Comparison of ENCODE assay signal across 1 cellular context in genomic region chr20:41617059-41617921, GRCh38.
TF ChIP-seq lines count a peak whose summit lies in the region.

No MANE protein-coding gene starts in this region.

TF ChIP-seq in HEK293, 187 proteins besides CTCF, POLR2A, EP300 and RAD21 (continued from another document and continues in another):
- TF ChIP-seq, protein P1, sequence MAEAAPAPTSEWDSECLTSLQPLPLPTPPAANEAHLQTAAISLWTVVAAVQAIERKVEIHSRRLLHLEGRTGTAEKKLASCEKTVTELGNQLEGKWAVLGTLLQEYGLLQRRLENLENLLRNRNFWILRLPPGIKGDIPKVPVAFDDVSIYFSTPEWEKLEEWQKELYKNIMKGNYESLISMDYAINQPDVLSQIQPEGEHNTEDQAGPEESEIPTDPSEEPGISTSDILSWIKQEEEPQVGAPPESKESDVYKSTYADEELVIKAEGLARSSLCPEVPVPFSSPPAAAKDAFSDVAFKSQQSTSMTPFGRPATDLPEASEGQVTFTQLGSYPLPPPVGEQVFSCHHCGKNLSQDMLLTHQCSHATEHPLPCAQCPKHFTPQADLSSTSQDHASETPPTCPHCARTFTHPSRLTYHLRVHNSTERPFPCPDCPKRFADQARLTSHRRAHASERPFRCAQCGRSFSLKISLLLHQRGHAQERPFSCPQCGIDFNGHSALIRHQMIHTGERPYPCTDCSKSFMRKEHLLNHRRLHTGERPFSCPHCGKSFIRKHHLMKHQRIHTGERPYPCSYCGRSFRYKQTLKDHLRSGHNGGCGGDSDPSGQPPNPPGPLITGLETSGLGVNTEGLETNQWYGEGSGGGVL (tag by site-specific recombination; IDR thresholded peaks at IDR 0.05): 0 out of 2 replicates have a peak, but pooled peaks have one; percentile 14
- TF ChIP-seq ZNF366 (tag by site-specific recombination; conservative IDR thresholded peaks at IDR 0.05): no peak
- TF ChIP-seq ZBTB20 (tag by site-specific recombination; IDR thresholded peaks at IDR 0.05): peak; percentile 40; the same call in 1 of the 2 replicates
- peak; percentile 79 for TF ChIP-seq ZBTB26 (tag by site-specific recombination; optimal IDR thresholded peaks at IDR 0.05)
- TF ChIP-seq ZNF155 (tag by site-specific recombination; IDR thresholded peaks at IDR 0.05): no peak
- TF ChIP-seq, protein P2, sequence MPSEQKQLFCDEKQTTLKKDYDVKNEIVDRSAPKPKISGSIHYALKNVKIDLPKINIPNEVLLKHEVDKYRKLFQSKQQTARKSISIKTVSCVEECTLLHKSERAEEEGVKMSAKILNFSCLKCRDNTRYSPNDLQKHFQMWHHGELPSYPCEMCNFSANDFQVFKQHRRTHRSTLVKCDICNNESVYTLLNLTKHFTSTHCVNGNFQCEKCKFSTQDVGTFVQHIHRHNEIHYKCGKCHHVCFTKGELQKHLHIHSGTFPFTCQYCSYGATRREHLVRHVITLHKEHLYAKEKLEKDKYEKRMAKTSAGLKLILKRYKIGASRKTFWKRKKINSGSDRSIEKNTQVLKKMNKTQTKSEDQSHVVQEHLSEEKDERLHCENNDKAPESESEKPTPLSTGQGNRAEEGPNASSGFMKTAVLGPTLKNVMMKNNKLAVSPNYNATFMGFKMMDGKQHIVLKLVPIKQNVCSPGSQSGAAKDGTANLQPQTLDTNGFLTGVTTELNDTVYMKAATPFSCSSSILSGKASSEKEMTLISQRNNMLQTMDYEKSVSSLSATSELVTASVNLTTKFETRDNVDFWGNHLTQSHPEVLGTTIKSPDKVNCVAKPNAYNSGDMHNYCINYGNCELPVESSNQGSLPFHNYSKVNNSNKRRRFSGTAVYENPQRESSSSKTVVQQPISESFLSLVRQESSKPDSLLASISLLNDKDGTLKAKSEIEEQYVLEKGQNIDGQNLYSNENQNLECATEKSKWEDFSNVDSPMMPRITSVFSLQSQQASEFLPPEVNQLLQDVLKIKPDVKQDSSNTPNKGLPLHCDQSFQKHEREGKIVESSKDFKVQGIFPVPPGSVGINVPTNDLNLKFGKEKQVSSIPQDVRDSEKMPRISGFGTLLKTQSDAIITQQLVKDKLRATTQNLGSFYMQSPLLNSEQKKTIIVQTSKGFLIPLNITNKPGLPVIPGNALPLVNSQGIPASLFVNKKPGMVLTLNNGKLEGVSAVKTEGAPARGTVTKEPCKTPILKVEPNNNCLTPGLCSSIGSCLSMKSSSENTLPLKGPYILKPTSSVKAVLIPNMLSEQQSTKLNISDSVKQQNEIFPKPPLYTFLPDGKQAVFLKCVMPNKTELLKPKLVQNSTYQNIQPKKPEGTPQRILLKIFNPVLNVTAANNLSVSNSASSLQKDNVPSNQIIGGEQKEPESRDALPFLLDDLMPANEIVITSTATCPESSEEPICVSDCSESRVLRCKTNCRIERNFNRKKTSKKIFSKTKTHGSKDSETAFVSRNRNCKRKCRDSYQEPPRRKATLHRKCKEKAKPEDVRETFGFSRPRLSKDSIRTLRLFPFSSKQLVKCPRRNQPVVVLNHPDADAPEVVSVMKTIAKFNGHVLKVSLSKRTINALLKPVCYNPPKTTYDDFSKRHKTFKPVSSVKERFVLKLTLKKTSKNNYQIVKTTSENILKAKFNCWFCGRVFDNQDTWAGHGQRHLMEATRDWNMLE (tag by site-specific recombination; conservative IDR thresholded peaks at IDR 0.05; ENCODE audit: low read depth): no peak
- TF ChIP-seq ZBTB6 (tag by site-specific recombination; IDR thresholded peaks at IDR 0.05): no peak
- TF ChIP-seq BCL11B (tag by site-specific recombination; IDR thresholded peaks at IDR 0.05; ENCODE audit: low read depth): no peak
- peak; percentile 30 for TF ChIP-seq SP3 (tag by site-specific recombination; IDR thresholded peaks at IDR 0.05)
- TF ChIP-seq EGR2 (tag by site-specific recombination; IDR thresholded peaks at IDR 0.05; ENCODE audit: low read depth): peak; percentile 62
- no peak for TF ChIP-seq ZNF433 (tag by site-specific recombination; IDR thresholded peaks at IDR 0.05; ENCODE audit: low read depth)
- TF ChIP-seq ZFHX2 (tag by site-specific recombination; conservative IDR thresholded peaks at IDR 0.05): peak; percentile 72
- no peak for TF ChIP-seq ZNF776 (tag by site-specific recombination; IDR thresholded peaks at IDR 0.05; ENCODE audit: borderline replicate concordance)
- TF ChIP-seq ZNF2 (tag by site-specific recombination; IDR thresholded peaks at IDR 0.05): no peak
- TF ChIP-seq MZF1 (tag by site-specific recombination; IDR thresholded peaks at IDR 0.05; ENCODE audit: borderline replicate concordance): no peak
- no peak for TF ChIP-seq ZNF530 (tag by site-specific recombination; IDR thresholded peaks at IDR 0.05; ENCODE audit: low read depth)
- no peak for TF ChIP-seq GFI1B (tag by site-specific recombination; IDR thresholded peaks at IDR 0.05)
- no peak for TF ChIP-seq ZNF76 (tag by site-specific recombination; IDR thresholded peaks at IDR 0.05; ENCODE audit: borderline replicate concordance, low read depth)
- TF ChIP-seq KLF17 (tag by site-specific recombination; IDR thresholded peaks at IDR 0.05): 0 out of 2 replicates have a peak, but pooled peaks have one; percentile 35
- no peak for TF ChIP-seq REST (tag by site-specific recombination; IDR thresholded peaks at IDR 0.05)
- TF ChIP-seq ZNF354C (tag by site-specific recombination; IDR thresholded peaks at IDR 0.05; ENCODE audit: borderline replicate concordance, low read depth): no peak
- no peak for TF ChIP-seq SCRT1 (tag by site-specific recombination; IDR thresholded peaks at IDR 0.05; ENCODE audit: borderline replicate concordance)
- TF ChIP-seq ZNF394 (tag by site-specific recombination; IDR thresholded peaks at IDR 0.05; ENCODE audit: borderline replicate concordance): no peak
- peak; percentile 91 for TF ChIP-seq KLF16 (tag by site-specific recombination; IDR thresholded peaks at IDR 0.05)
- peak; percentile 92 for TF ChIP-seq ZNF335 (tag by site-specific recombination; conservative IDR thresholded peaks at IDR 0.05)
- TF ChIP-seq FEZF1 (tag by site-specific recombination; IDR thresholded peaks at IDR 0.05): no peak
- peak; percentile 96 for TF ChIP-seq ZNF341 (tag by site-specific recombination; IDR thresholded peaks at IDR 0.05; ENCODE audit: low read depth)
- TF ChIP-seq ZNF626 (tag by site-specific recombination; IDR thresholded peaks at IDR 0.05): no peak
- TF ChIP-seq ZNF37A (tag by site-specific recombination; IDR thresholded peaks at IDR 0.05): no peak
- 0 out of 2 replicates have a peak, but pooled peaks have one; percentile 15 for TF ChIP-seq KLF10 (tag by site-specific recombination; IDR thresholded peaks at IDR 0.05)
- TF ChIP-seq ZNF529 (tag by site-specific recombination; IDR thresholded peaks at IDR 0.05; ENCODE audit: insufficient replicate concordance): no peak
- no peak for TF ChIP-seq ZNF623 (tag by site-specific recombination; IDR thresholded peaks at IDR 0.05)
- TF ChIP-seq KLF9 (tag by site-specific recombination; IDR thresholded peaks at IDR 0.05; ENCODE audit: low read depth): peak; percentile 74; the same call in 1 of the 2 replicates
- TF ChIP-seq ZNF48 (tag by site-specific recombination; IDR thresholded peaks at IDR 0.05): no peak
- TF ChIP-seq SP2 (tag by site-specific recombination; IDR thresholded peaks at IDR 0.05): peak; percentile 56
- TF ChIP-seq TRIM28 (IDR thresholded peaks at IDR 0.05; ENCODE audit: borderline replicate concordance, low read length): no peak
- TF ChIP-seq ZNF677 (tag by site-specific recombination; IDR thresholded peaks at IDR 0.05): no peak
- TF ChIP-seq ZIC2 (tag by site-specific recombination; IDR thresholded peaks at IDR 0.05): 0 out of 2 replicates have a peak, but pooled peaks have one; percentile 26
- no peak for TF ChIP-seq ZNF792 (tag by site-specific recombination; IDR thresholded peaks at IDR 0.05)
- TF ChIP-seq, protein P3, sequence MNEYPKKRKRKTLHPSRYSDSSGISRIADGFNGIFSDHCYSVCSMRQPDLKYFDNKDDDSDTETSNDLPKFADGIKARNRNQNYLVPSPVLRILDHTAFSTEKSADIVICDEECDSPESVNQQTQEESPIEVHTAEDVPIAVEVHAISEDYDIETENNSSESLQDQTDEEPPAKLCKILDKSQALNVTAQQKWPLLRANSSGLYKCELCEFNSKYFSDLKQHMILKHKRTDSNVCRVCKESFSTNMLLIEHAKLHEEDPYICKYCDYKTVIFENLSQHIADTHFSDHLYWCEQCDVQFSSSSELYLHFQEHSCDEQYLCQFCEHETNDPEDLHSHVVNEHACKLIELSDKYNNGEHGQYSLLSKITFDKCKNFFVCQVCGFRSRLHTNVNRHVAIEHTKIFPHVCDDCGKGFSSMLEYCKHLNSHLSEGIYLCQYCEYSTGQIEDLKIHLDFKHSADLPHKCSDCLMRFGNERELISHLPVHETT (tag by site-specific recombination; IDR thresholded peaks at IDR 0.05): no peak
- TF ChIP-seq, protein P4, sequence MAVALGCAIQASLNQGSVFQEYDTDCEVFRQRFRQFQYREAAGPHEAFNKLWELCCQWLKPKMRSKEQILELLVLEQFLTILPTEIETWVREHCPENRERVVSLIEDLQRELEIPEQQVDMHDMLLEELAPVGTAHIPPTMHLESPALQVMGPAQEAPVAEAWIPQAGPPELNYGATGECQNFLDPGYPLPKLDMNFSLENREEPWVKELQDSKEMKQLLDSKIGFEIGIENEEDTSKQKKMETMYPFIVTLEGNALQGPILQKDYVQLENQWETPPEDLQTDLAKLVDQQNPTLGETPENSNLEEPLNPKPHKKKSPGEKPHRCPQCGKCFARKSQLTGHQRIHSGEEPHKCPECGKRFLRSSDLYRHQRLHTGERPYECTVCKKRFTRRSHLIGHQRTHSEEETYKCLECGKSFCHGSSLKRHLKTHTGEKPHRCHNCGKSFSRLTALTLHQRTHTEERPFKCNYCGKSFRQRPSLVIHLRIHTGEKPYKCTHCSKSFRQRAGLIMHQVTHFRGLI (tag by site-specific recombination; IDR thresholded peaks at IDR 0.05): no peak
